8 cellular contexts compared by ENCODE assay signal in the genomic region with DNA sequence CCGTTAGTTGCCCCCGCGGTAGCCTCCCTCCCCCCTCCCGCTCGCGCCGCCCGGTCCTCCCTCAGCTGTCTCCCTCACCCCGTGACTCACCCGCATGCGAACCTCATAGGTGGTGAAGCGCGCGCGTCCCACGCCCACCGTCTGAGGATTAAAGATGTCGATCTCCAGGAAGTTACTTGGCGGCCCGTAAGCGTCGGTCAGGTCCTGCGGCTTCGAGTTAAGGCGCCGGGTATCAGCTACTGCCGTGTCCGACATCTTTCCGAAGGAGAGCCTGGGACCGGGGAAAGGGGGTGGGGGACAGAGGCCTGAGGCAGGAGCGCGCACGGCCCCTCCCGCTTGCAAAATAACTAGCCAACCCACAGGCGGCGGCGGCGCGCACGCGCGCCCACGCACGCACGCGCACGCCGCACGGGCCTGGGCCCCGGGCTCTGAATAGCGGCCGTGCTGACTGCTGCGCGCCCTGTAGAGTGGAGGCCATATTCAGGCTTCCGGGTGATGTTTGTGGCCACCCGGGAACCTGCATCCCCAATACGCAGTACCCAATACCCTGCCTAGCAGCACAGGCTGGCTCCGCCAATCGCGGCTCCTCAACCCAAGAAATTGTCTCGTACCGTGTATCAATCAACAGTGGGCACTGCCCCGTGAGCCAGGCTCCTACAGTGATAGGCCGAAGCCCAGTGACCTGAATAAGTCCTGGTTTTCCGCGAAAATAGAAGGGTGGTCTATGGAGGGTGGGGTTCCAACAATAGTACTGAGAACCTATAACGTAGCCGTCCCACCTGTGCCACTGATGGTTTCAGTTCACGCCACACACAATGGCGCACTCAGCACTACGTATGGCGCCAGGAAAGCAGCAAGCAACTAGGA. TPM values are rescaled to one million over a fixed set of nuclear protein-coding genes. Genes with fewer than 3 reads are reported as not detected.
DNase-seq lines count a peak whose midpoint lies in the region; ATAC-seq, FAIRE-seq and TF ChIP-seq lines count a peak whose summit lies in the region.

Gene SNX12, minus strand, starts transcription at position 283 of the 867 bp plus-strand sequence. Its CDS starts 28 bp downstream, at position 255.

- intact Hi-C loops in Right ventricle myocardium superior (cut with DNase I) (no loop called here), tibial artery (cut with DNase I; ENCODE audit: low total_unique reads) (no loop called here)

- H3K27me3 ChIP-seq in parathyroid adenoma (ENCODE audit: control insufficient read depth, insufficient read depth, low read length) = no peaks in the 10 kb centered on the region
- H3K27me3 ChIP-seq in tibial artery = no peaks in the 10 kb centered on the region

- TF ChIP-seq CTCF in parathyroid adenoma (IDR thresholded peaks at IDR 0.05) (no peak), tibial artery (IDR thresholded peaks at IDR 0.05) (peak in 1 of 2 experiments; percentile 78)

- peak within 1 kb of the TSS; percentile 94 for H3K27ac Mint-ChIP-seq in activated naive CD8-positive, alpha-beta T cell treated with anti-CD3 and anti-CD28 coated beads, Interleukin-2, amount 50 U/mL, for 24 hours

- H3K4me3 Mint-ChIP-seq in activated naive CD8-positive, alpha-beta T cell treated with anti-CD3 and anti-CD28 coated beads, Interleukin-2, amount 50 U/mL, for 24 hours = peak within 1 kb of the TSS; percentile 97

- H3K4me1 ChIP-seq in parathyroid adenoma = peaks cover 4% of the 10 kb centered on the region
- H3K4me1 ChIP-seq in tibial artery = peaks cover 0 to 14% (median 0%) of the 10 kb centered on the region in 4 donors

- H3K9me3 Mint-ChIP-seq in activated naive CD8-positive, alpha-beta T cell treated with anti-CD3 and anti-CD28 coated beads, Interleukin-2, amount 50 U/mL, for 24 hours = no peaks in the 10 kb centered on the region

- H3K4me2 ChIP-seq in parathyroid adenoma (ENCODE audit: low read length) = peak within 1 kb of the TSS; percentile 82

- TF ChIP-seq POLR2A in GM12892 (IDR thresholded peaks at IDR 0.05; ENCODE audit: low read depth, low read length) = peak; percentile 74

- ATAC-seq in HG02840 (IDR thresholded peaks at IDR 0.05; ENCODE audit: low FRiP score, unreplicated experiment) = peak; percentile 91
- ATAC-seq in activated naive CD8-positive, alpha-beta T cell treated with anti-CD3 and anti-CD28 coated beads, Interleukin-2, amount 50 U/mL, for 24 hours = peak; percentile 97
- ATAC-seq in Right ventricle myocardium superior (ENCODE audit: poor library complexity) = peak; percentile 99

- H3K4me3 ChIP-seq in parathyroid adenoma (ENCODE audit: low read depth, low read length) (peak within 1 kb of the TSS; percentile 76), tibial artery (peak within 1 kb of the TSS; percentile 65 to 66)

- peaks cover 16% of the 10 kb centered on the region for H3K4me1 Mint-ChIP-seq in activated naive CD8-positive, alpha-beta T cell treated with anti-CD3 and anti-CD28 coated beads, Interleukin-2, amount 50 U/mL, for 24 hours

- H3K9me3 ChIP-seq in parathyroid adenoma (ENCODE audit: control insufficient read depth, low read length) (no peaks in the 10 kb centered on the region), tibial artery (no peaks in the 10 kb centered on the region)

- H3K36me3 ChIP-seq in parathyroid adenoma (ENCODE audit: control insufficient read depth, insufficient read depth, low read length) (no peaks in the 10 kb centered on the region), tibial artery (no peaks in the 10 kb centered on the region)

- peaks cover 2% of the 10 kb centered on the region for H3K36me3 Mint-ChIP-seq in activated naive CD8-positive, alpha-beta T cell treated with anti-CD3 and anti-CD28 coated beads, Interleukin-2, amount 50 U/mL, for 24 hours (ENCODE audit: low read depth)

- H3K27me3 Mint-ChIP-seq in activated naive CD8-positive, alpha-beta T cell treated with anti-CD3 and anti-CD28 coated beads, Interleukin-2, amount 50 U/mL, for 24 hours = no peaks in the 10 kb centered on the region

- peaks cover 5% of the 10 kb centered on the region for H3K79me2 ChIP-seq in parathyroid adenoma

- peak; percentile 64 for DNase-seq in GM12892 (ENCODE audit: insufficient read length)
- peak; percentile 95 for DNase-seq in NCI-H1436 (lab: John Stamatoyannopoulos, UW)
- DNase-seq in SW480 (ENCODE audit: low spot score) = peak; percentile 94
- DNase-seq in activated naive CD8-positive, alpha-beta T cell treated with anti-CD3 and anti-CD28 coated beads, Interleukin-2, amount 50 U/mL, for 24 hours = peak; percentile 81
- DNase-seq in Right ventricle myocardium superior = peak; percentile 94
- DNase-seq in tibial artery = peak; percentile 93 to 96

- peak within 1 kb of the TSS; percentile 95 for H2AFZ ChIP-seq in parathyroid adenoma

- peak; percentile 91 for FAIRE-seq in GM12892 (lab: Jason Lieb, UNC)

- peak within 1 kb of the TSS; percentile 67 for H3K9ac ChIP-seq in parathyroid adenoma

- H3K27ac ChIP-seq in parathyroid adenoma (peak within 1 kb of the TSS; percentile 87), tibial artery (peak within 1 kb of the TSS; percentile 81 to 84)

RNA-seq across cellular contexts. Expression of gene SNX12, which starts in this region (rescaled TPM):
- polyA plus RNA-seq in GM12892 (2012; ENCODE audit: missing spikeins) = 26.7 TPM
- 45.0 TPM for total RNA-seq in Right ventricle myocardium superior

Comparison
In these comparisons a context has a peak if more than half of its experiments do, and no peak if none do; other contexts are left out.
1. Peak in every context shown above with its lines: DNase-seq, ATAC-seq, H3K4me3 ChIP-seq and H3K27ac ChIP-seq.